ENCODE assay signal across 24 cellular contexts in the genomic region with DNA sequence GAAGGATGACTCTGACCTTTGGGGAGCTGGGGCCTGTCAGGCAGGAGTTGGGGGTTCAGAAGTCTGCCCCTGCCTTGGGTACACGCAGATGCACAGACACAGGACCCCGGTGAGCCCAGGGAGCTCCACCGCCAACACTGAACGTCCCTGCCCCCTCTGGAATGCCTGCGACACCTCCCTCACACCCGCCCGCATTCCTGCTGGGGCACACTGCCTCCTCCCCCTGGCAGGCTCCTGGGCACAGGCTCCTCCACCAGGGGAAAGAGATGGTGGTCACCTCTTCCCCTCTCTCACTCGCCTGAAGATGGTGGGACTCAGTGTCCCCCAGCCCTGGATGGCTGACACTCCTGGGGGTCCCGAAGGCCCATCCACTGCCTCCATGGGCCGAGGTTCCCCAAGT. TPM values are rescaled to one million over a fixed set of nuclear protein-coding genes. Genes with fewer than 3 reads are reported as not detected.
DNase-seq lines count a peak whose midpoint lies in the region; ATAC-seq, FAIRE-seq and TF ChIP-seq lines count a peak whose summit lies in the region.
"Had no signal": no experiment of that assay in that cellular context is flagged by ENCODE, and none has a peak within 500 bp of the region (broad histone marks: within the 10 kb centered on the region; RNA-seq: fewer than 3 reads in every experiment).

No MANE protein-coding gene starts in this region.

- no peak for TF ChIP-seq EP300 in A549 (IDR thresholded peaks at IDR 0.05)
- TF ChIP-seq EP300 in Ishikawa (IDR thresholded peaks at IDR 0.05; ENCODE audit: borderline replicate concordance) = 0 out of 2 replicates have a peak, but pooled peaks have one; percentile 24

- H3K27ac Mint-ChIP-seq in neural progenitor cell = peak overlapping the region; percentile 59
- H3K27ac Mint-ChIP-seq in endodermal cell = no peak overlapping the region
- H3K27ac Mint-ChIP-seq: activated CD4-positive, alpha-beta T cell treated with anti-CD3 and anti-CD28 coated beads, Interleukin-2, amount 10 ng/mL, durations not matched to agents 7 days and 5 days; activated CD8-positive, alpha-beta memory T cell treated with anti-CD3 and anti-CD28 coated beads, Interleukin-2, amount 10 ng/mL, durations not matched to agents 7 days and 5 days; activated naive CD4-positive, alpha-beta T cell treated with anti-CD3 and anti-CD28 coated beads for 36 hours; dendritic cell treated with granulocyte-macrophage colony-stimulating factor and Interleukin-4, amounts not matched to agents 40 ng/mL and 50 ng/mL, for 4 days; stimulated activated memory B cell treated with anti-CD40 and anti-IgM and Interleukin-4, amounts not matched to agents 10 μg/mL and 1 μg/mL and 100 μg/mL, for 72 hours had no signal

- H3K4me3 ChIP-seq in A549 (no peak overlapping the region), neural progenitor cell (no peak overlapping the region), BE2C (ENCODE audit: low read depth, low read length) (no peak overlapping the region), endodermal cell (ENCODE audit: low read length) (no peak overlapping the region)
- H3K4me3 ChIP-seq: cardiac muscle cell, suprapubic skin had no signal

- peaks cover 11% of the 10 kb centered on the region for H3K4me1 ChIP-seq in A549
- H3K4me1 ChIP-seq in neural progenitor cell = peaks cover 15% of the 10 kb centered on the region
- peaks cover 4% of the 10 kb centered on the region; the same call in 1 of the 2 replicates for H3K4me1 ChIP-seq in BE2C
- H3K4me1 ChIP-seq in endodermal cell (ENCODE audit: control insufficient read depth, insufficient read depth, low read length) = no peaks in the 10 kb centered on the region

- POLR2A ChIA-PET in A549 (lab: Yijun Ruan, JAX) = no interaction called here

- peaks cover 75% of the 10 kb centered on the region for H4K20me1 ChIP-seq in neural progenitor cell (ENCODE audit: low read depth)

- no peak overlapping the region for H3K9ac ChIP-seq in neural progenitor cell
- H3K9ac ChIP-seq in endodermal cell (ENCODE audit: extremely low read depth, low read length, poor library complexity, severe bottlenecking) = no peak overlapping the region

- no peak for TF ChIP-seq RAD21 in A549 (conservative IDR thresholded peaks at IDR 0.05 in 1 of 2, IDR thresholded peaks at IDR 0.05 in 1 of 2)
- no peak for TF ChIP-seq RAD21 in Ishikawa (IDR thresholded peaks at IDR 0.05; ENCODE audit: low read depth)

- no peak for TF ChIP-seq POLR2A in A549 (IDR thresholded peaks at IDR 0.05; ENCODE audit: low read length)

- H3K4me1 Mint-ChIP-seq in neural progenitor cell (peaks cover 43% of the 10 kb centered on the region), endodermal cell (peaks cover 4% of the 10 kb centered on the region)
- H3K4me1 Mint-ChIP-seq: activated CD4-positive, alpha-beta T cell treated with anti-CD3 and anti-CD28 coated beads, Interleukin-2, amount 10 ng/mL, durations not matched to agents 7 days and 5 days had no signal

- H3K36me3 ChIP-seq in neural progenitor cell (no peaks in the 10 kb centered on the region), BE2C (no peaks in the 10 kb centered on the region), endodermal cell (ENCODE audit: control insufficient read depth, insufficient read depth, low read length) (no peaks in the 10 kb centered on the region)
- H3K36me3 ChIP-seq: cardiac muscle cell, suprapubic skin had no signal

- H3K36me3 Mint-ChIP-seq in neural progenitor cell (peaks cover 39% of the 10 kb centered on the region), endodermal cell (ENCODE audit: low read depth) (no peaks in the 10 kb centered on the region)
- H3K36me3 Mint-ChIP-seq: activated CD8-positive, alpha-beta memory T cell treated with anti-CD3 and anti-CD28 coated beads, Interleukin-2, amount 10 ng/mL, durations not matched to agents 7 days and 5 days had no signal

- peaks cover 5% of the 10 kb centered on the region for H3K27me3 Mint-ChIP-seq in neural progenitor cell (ENCODE audit: insufficient read depth, low read depth)
- peaks cover 72% of the 10 kb centered on the region for H3K27me3 Mint-ChIP-seq in endodermal cell (ENCODE audit: insufficient read depth)

- H2AFZ ChIP-seq in neural progenitor cell (replicated peaks) = no peak overlapping the region

- FAIRE-seq in A549 (lab: Jason Lieb, UNC) = no peak
- FAIRE-seq: D721Med had no signal

- TF ChIP-seq CTCF in A549 (IDR thresholded peaks at IDR 0.05) (no peak), neural progenitor cell (IDR thresholded peaks at IDR 0.05) (no peak), BE2C (IDR thresholded peaks at IDR 0.05; ENCODE audit: low read depth, low read length) (no peak), endodermal cell (conservative IDR thresholded peaks at IDR 0.05) (no peak)

- ATAC-seq in A549 (peak in 1 of 2 experiments; percentile 27; a peak in 3 of 6 replicates), HG03108 (IDR thresholded peaks at IDR 0.05; ENCODE audit: unreplicated experiment) (no peak), GM19452 (IDR thresholded peaks at IDR 0.05; ENCODE audit: unreplicated experiment) (no peak)
- ATAC-seq: activated CD8-positive, alpha-beta memory T cell treated with anti-CD3 and anti-CD28 coated beads, Interleukin-2, amount 10 ng/mL, durations not matched to agents 7 days and 5 days; stimulated activated memory B cell treated with anti-CD40 and anti-IgM and Interleukin-4, amounts not matched to agents 10 μg/mL and 1 μg/mL and 100 μg/mL, for 72 hours had no signal

- 48% methylated on average over 8 of the region's 10 CpGs for WGBS in A549 (ENCODE audit: missing lambda C conversion rate)
- WGBS in endodermal cell (ENCODE audit: insufficient coverage in 1 of 2, insufficient read length in 1 of 2), 2 experiments = 85 to 90% methylated on average over 4 to 10 of the region's 10 CpGs

- peaks cover 18% of the 10 kb centered on the region for H3F3A ChIP-seq in neural progenitor cell (ENCODE audit: low read depth)

- H3K79me2 ChIP-seq in neural progenitor cell (ENCODE audit: low read depth) = peaks cover 19% of the 10 kb centered on the region

- peaks cover 10% of the 10 kb centered on the region for H3K27me3 ChIP-seq in neural progenitor cell
- H3K27me3 ChIP-seq in BE2C = peaks cover 28% of the 10 kb centered on the region
- peaks cover 17% of the 10 kb centered on the region for H3K27me3 ChIP-seq in endodermal cell (ENCODE audit: control insufficient read depth, insufficient read depth, low read length, poor library complexity, severe bottlenecking)
- H3K27me3 ChIP-seq: cardiac muscle cell had no signal

- no peak for DNase-seq in A549 (ENCODE audit: low read depth in 1 of 2, low spot score in 1 of 2)
- DNase-seq in glomerular visceral epithelial cell (ENCODE audit: extremely low spot score) = peak; percentile 36
- no peak for DNase-seq in neural progenitor cell (ENCODE audit: low spot score)
- DNase-seq in BE2C = no peak
- DNase-seq in endodermal cell = no peak
- DNase-seq: activated CD4-positive, alpha-beta T cell treated with anti-CD3 and anti-CD28 coated beads, Interleukin-2, amount 10 ng/mL, durations not matched to agents 7 days and 5 days; activated CD8-positive, alpha-beta memory T cell treated with anti-CD3 and anti-CD28 coated beads, Interleukin-2, amount 10 ng/mL, durations not matched to agents 7 days and 5 days; activated naive CD4-positive, alpha-beta T cell treated with anti-CD3 and anti-CD28 coated beads for 36 hours; NCI-H1105 treated with DMSO at 0.1 percent for 48 hours; NCI-H2029 treated with DMSO at 0.1 percent for 48 hours; OCI-M1; stimulated activated CD4-positive, alpha-beta T cell treated with anti-CD3 and anti-CD28 coated beads, Interleukin-2, amount 100 ng/mL, for 48 hours; WERI-Rb-1 had no signal

- peak overlapping the region in 1 of 2 experiments; percentile 46; a peak in 3 of 6 replicates for H3K27ac ChIP-seq in A549
- no peak overlapping the region for H3K27ac ChIP-seq in neural progenitor cell
- no peak overlapping the region for H3K27ac ChIP-seq in endodermal cell (ENCODE audit: low read depth, low read length)
- H3K27ac ChIP-seq: cardiac muscle cell, suprapubic skin, WERI-Rb-1 had no signal

- CTCF ChIA-PET in A549 (lab: Yijun Ruan, JAX) = interaction anchor here (1.1 to 11.4 kb wide), 4 partner anchors 13 to 31 kb away, joined by 3 to 84 read pairs (median 10); a partner anchor contains a TSS

- no peaks in the 10 kb centered on the region for H3K9me3 Mint-ChIP-seq in neural progenitor cell
- H3K9me3 Mint-ChIP-seq in endodermal cell = no peaks in the 10 kb centered on the region
- H3K9me3 Mint-ChIP-seq: activated CD4-positive, alpha-beta T cell treated with anti-CD3 and anti-CD28 coated beads, Interleukin-2, amount 10 ng/mL, durations not matched to agents 7 days and 5 days; activated naive CD4-positive, alpha-beta T cell treated with anti-CD3 and anti-CD28 coated beads for 36 hours; dendritic cell treated with granulocyte-macrophage colony-stimulating factor and Interleukin-4, amounts not matched to agents 40 ng/mL and 50 ng/mL, for 4 days; stimulated activated memory B cell treated with anti-CD40 and anti-IgM and Interleukin-4, amounts not matched to agents 10 μg/mL and 1 μg/mL and 100 μg/mL, for 72 hours had no signal

- H3K4me3 Mint-ChIP-seq in neural progenitor cell = no peak overlapping the region
- H3K4me3 Mint-ChIP-seq in endodermal cell = no peak overlapping the region
- H3K4me3 Mint-ChIP-seq: activated CD4-positive, alpha-beta T cell treated with anti-CD3 and anti-CD28 coated beads, Interleukin-2, amount 10 ng/mL, durations not matched to agents 7 days and 5 days; activated CD8-positive, alpha-beta memory T cell treated with anti-CD3 and anti-CD28 coated beads, Interleukin-2, amount 10 ng/mL, durations not matched to agents 7 days and 5 days; activated naive CD4-positive, alpha-beta T cell treated with anti-CD3 and anti-CD28 coated beads for 36 hours; CD14-positive monocyte; dendritic cell treated with granulocyte-macrophage colony-stimulating factor and Interleukin-4, amounts not matched to agents 40 ng/mL and 50 ng/mL, for 4 days; stimulated activated memory B cell treated with anti-CD40 and anti-IgM and Interleukin-4, amounts not matched to agents 10 μg/mL and 1 μg/mL and 100 μg/mL, for 72 hours had no signal

- no peaks in the 10 kb centered on the region for H3K9me3 ChIP-seq in A549
- H3K9me3 ChIP-seq in neural progenitor cell (ENCODE audit: low read depth) = no peaks in the 10 kb centered on the region
- H3K9me3 ChIP-seq in BE2C = no peaks in the 10 kb centered on the region
- H3K9me3 ChIP-seq in endodermal cell (ENCODE audit: control insufficient read depth, low read length) = no peaks in the 10 kb centered on the region
- H3K9me3 ChIP-seq: suprapubic skin had no signal

- H3K4me2 ChIP-seq in A549 (peak overlapping the region; percentile 32; the same call in 2 of the 3 replicates), neural progenitor cell (no peak overlapping the region)

RNA-seq across cellular contexts. Expression of a gene that starts 12.0 kb away (rescaled TPM):
- polyA plus RNA-seq in A549 (2011; rRNA removed) (0.01 TPM in 1 of 2 replicates, not detected in the other), A549 (2017; fragmentation: RNase III; extraction: RNeasy Plus Mini Kit Qiagen cat#74134 plus additional on column Dnase treatment) (0.05 to 0.10 TPM (median 0.09 TPM) in 3 replicates)
- 0.01 and 0.03 TPM in 2 replicates for polyA plus RNA-seq in A549 (2012; cell fraction: cytosol; rRNA removed)
- 0.12 and 0.17 TPM in 2 replicates for polyA plus RNA-seq in A549 (2012; cell fraction: nucleus; rRNA removed)
- not detected in 2 replicates for polyA minus RNA-seq in A549 (2011; rRNA and poly(A)+ RNA removed)
- total RNA-seq in neural progenitor cell (ENCODE audit: low replicate concordance) (18.5 and 70.7 TPM in 2 replicates), endodermal cell (1 to 10 TPM in 1 of 2 donors, under 1 TPM in 1; 0.75 to 2.0 TPM)
- 4.6 TPM for polyA plus RNA-seq in BE2C (2012; ENCODE audit: insufficient read depth, insufficient read length, low read depth)
- 92.5 TPM for polyA plus RNA-seq in endodermal cell (2013, experiment 1 of 2)
- polyA plus RNA-seq in endodermal cell (2013, experiment 2 of 2) = 79.0 TPM
- total RNA-seq: activated CD4-positive, alpha-beta T cell treated with anti-CD3 and anti-CD28 coated beads, Interleukin-2, amount 10 ng/mL, durations not matched to agents 7 days and 5 days; activated CD8-positive, alpha-beta memory T cell treated with anti-CD3 and anti-CD28 coated beads, Interleukin-2, amount 10 ng/mL, durations not matched to agents 7 days and 5 days; activated naive CD4-positive, alpha-beta T cell treated with anti-CD3 and anti-CD28 coated beads for 36 hours; fibroblast of lung; pulmonary artery endothelial cell; suprapubic skin had no signal
- polyA plus RNA-seq: CD14-positive monocyte, fibroblast of lung had no signal
